ENCODE assay signal across 1 cellular context in the genomic region with DNA sequence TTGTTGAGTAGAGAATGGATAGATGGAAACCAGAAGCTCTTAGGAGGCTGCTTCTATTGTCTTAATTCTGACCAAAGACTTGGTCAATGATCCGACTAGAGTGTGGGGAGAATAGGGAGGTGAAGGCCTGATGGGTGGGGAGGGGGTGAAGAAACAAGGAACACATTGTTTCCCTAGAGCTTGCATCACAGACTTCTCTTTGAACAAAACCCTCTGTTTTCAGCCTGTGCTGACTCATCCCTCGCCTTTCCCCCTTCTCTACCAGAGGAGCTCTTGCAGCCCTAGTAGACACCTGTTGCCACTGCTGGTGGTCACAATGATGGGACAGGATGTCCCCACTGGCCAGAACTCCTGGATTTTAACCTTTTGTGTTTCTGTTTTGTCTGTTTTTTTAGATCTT.
A peak's percentile ranks its signal among the peaks of the same experiment; 100 is the strongest.
TF ChIP-seq lines count a peak whose summit lies in the region.

No MANE protein-coding gene starts in this region.

TF ChIP-seq in GM12878, 131 proteins besides CTCF, POLR2A, EP300 and RAD21 (continued from another document):
- TF ChIP-seq, protein P1, sequence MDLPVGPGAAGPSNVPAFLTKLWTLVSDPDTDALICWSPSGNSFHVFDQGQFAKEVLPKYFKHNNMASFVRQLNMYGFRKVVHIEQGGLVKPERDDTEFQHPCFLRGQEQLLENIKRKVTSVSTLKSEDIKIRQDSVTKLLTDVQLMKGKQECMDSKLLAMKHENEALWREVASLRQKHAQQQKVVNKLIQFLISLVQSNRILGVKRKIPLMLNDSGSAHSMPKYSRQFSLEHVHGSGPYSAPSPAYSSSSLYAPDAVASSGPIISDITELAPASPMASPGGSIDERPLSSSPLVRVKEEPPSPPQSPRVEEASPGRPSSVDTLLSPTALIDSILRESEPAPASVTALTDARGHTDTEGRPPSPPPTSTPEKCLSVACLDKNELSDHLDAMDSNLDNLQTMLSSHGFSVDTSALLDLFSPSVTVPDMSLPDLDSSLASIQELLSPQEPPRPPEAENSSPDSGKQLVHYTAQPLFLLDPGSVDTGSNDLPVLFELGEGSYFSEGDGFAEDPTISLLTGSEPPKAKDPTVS (IDR thresholded peaks at IDR 0.05; ENCODE audit: low read depth, low read length) = no peak
- TF ChIP-seq, protein P2, sequence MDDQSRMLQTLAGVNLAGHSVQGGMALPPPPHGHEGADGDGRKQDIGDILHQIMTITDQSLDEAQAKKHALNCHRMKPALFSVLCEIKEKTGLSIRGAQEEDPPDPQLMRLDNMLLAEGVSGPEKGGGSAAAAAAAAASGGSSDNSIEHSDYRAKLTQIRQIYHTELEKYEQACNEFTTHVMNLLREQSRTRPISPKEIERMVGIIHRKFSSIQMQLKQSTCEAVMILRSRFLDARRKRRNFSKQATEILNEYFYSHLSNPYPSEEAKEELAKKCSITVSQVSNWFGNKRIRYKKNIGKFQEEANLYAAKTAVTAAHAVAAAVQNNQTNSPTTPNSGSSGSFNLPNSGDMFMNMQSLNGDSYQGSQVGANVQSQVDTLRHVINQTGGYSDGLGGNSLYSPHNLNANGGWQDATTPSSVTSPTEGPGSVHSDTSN (IDR thresholded peaks at IDR 0.05; ENCODE audit: insufficient replicate concordance, low read depth, low read length) = no peak
- TF ChIP-seq BCLAF1 (IDR thresholded peaks at IDR 0.05) = no peak
- TF ChIP-seq, protein P3, sequence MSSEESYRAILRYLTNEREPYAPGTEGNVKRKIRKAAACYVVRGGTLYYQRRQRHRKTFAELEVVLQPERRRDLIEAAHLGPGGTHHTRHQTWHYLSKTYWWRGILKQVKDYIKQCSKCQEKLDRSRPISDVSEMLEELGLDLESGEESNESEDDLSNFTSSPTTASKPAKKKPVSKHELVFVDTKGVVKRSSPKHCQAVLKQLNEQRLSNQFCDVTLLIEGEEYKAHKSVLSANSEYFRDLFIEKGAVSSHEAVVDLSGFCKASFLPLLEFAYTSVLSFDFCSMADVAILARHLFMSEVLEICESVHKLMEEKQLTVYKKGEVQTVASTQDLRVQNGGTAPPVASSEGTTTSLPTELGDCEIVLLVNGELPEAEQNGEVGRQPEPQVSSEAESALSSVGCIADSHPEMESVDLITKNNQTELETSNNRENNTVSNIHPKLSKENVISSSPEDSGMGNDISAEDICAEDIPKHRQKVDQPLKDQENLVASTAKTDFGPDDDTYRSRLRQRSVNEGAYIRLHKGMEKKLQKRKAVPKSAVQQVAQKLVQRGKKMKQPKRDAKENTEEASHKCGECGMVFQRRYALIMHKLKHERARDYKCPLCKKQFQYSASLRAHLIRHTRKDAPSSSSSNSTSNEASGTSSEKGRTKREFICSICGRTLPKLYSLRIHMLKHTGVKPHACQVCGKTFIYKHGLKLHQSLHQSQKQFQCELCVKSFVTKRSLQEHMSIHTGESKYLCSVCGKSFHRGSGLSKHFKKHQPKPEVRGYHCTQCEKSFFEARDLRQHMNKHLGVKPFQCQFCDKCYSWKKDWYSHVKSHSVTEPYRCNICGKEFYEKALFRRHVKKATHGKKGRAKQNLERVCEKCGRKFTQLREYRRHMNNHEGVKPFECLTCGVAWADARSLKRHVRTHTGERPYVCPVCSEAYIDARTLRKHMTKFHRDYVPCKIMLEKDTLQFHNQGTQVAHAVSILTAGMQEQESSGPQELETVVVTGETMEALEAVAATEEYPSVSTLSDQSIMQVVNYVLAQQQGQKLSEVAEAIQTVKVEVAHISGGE (CRISPR knock-in tag; IDR thresholded peaks at IDR 0.05) = no peak
- peak; percentile 30 to 49; a peak in 2 of 4 replicates for TF ChIP-seq IKZF2 (IDR thresholded peaks at IDR 0.05)
- 0 out of 2 replicates have a peak, but pooled peaks have one; percentile 8 for TF ChIP-seq TCF12 (IDR thresholded peaks at IDR 0.05; ENCODE audit: low read depth, low read length)
- peak; percentile 19; the same call in 1 of the 2 replicates for TF ChIP-seq JUNB (IDR thresholded peaks at IDR 0.05)
- TF ChIP-seq RAD51 (IDR thresholded peaks at IDR 0.05) = no peak
- no peak for TF ChIP-seq DPF2 (IDR thresholded peaks at IDR 0.05)
- TF ChIP-seq GABPA (IDR thresholded peaks at IDR 0.05; ENCODE audit: low read depth) = no peak
- TF ChIP-seq MYC (IDR thresholded peaks at IDR 0.05; ENCODE audit: insufficient read depth, insufficient read length, insufficient replicate concordance, low read length, severe bottlenecking) = no peak
